Comparison of ENCODE assay signal across 22 cellular contexts in the genomic region with DNA sequence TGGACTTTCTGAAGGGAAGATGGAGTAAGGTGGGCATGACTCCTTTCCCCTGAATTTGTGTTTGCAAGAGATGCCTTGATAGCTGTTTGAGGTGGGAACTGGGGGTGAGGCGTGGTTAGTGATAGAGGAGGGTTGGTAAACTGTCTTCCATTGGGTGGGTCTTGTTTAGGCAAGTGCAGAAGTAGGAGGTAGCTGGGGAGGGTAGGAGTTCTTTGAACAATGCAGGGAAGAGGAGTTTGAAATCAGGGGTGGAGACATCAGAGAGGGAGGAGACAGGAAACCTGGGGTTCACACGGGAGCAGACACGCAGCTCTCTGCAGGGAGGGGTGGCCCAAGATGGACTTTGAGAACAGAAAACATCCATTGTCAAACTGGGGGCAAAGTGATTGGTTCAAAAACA.
DNase-seq lines count a peak whose midpoint lies in the region; ATAC-seq and TF ChIP-seq lines count a peak whose summit lies in the region.
"Had no signal": no experiment of that assay in that cellular context is flagged by ENCODE, and none has a peak within 500 bp of the region (broad histone marks: within the 10 kb centered on the region; RNA-seq: fewer than 3 reads in every experiment).

No MANE protein-coding gene starts in this region.

- no peaks in the 10 kb centered on the region for H3K9me3 ChIP-seq in Loucy (ENCODE audit: insufficient read depth, low read depth, low read length)
- H3K9me3 ChIP-seq: A549, BE2C had no signal

- H3K27me3 Mint-ChIP-seq in nephron (ENCODE audit: low read depth), result peaks cover 9% of the 10 kb centered on the region

- no peaks in the 10 kb centered on the region for H3K36me3 ChIP-seq in Loucy (ENCODE audit: insufficient read depth, low read length)
- H3K36me3 ChIP-seq: BE2C had no signal

- peak overlapping the region; percentile 44 for H2AFZ ChIP-seq in Loucy (ENCODE audit: low read length)
- H2AFZ ChIP-seq: GM23248 had no signal

- intact Hi-C loops in Right ventricle myocardium superior (cut with DNase I), result no loop called here

- H3K4me1 Mint-ChIP-seq in nephron, result peaks cover 47% of the 10 kb centered on the region
- H3K4me1 Mint-ChIP-seq in stimulated activated effector memory CD8-positive, alpha-beta T cell treated with anti-CD3 and anti-CD28 coated beads, Interleukin-12 subunit alpha, Interleukin-12 subunit beta, amount 100 ng/mL, for 72 hours, result no peaks in the 10 kb centered on the region
- H3K4me1 Mint-ChIP-seq: CD4-positive, alpha-beta memory T cell had no signal

- peak overlapping the region in 2 of 3 experiments; percentile 10 to 78 for H3K27ac Mint-ChIP-seq in nephron
- no peak overlapping the region for H3K27ac Mint-ChIP-seq in stimulated activated effector memory CD8-positive, alpha-beta T cell treated with anti-CD3 and anti-CD28 coated beads, Interleukin-12 subunit alpha, Interleukin-12 subunit beta, amount 100 ng/mL, for 72 hours
- H3K27ac Mint-ChIP-seq: CD4-positive, alpha-beta memory T cell; H9 had no signal

- peak; percentile 16 for ATAC-seq in stimulated activated effector memory CD8-positive, alpha-beta T cell treated with anti-CD3 and anti-CD28 coated beads, Interleukin-12 subunit alpha, Interleukin-12 subunit beta, amount 100 ng/mL, for 72 hours
- ATAC-seq in HG03175 (IDR thresholded peaks at IDR 0.05; ENCODE audit: unreplicated experiment) (no peak), Right ventricle myocardium superior (ENCODE audit: poor library complexity) (no peak)
- ATAC-seq: A549, HCT116 had no signal

- no peaks in the 10 kb centered on the region for H3K9me3 Mint-ChIP-seq in nephron
- no peaks in the 10 kb centered on the region for H3K9me3 Mint-ChIP-seq in stimulated activated effector memory CD8-positive, alpha-beta T cell treated with anti-CD3 and anti-CD28 coated beads, Interleukin-12 subunit alpha, Interleukin-12 subunit beta, amount 100 ng/mL, for 72 hours

- no peak overlapping the region for H3K4me2 ChIP-seq in Loucy (ENCODE audit: low read depth, low read length, poor library complexity, severe bottlenecking)
- H3K4me2 ChIP-seq: A549 had no signal

- no peaks in the 10 kb centered on the region for H3K79me2 ChIP-seq in Loucy (ENCODE audit: insufficient read depth, low read length)

- DNase-seq in Jurkat, Clone E6-1 (ENCODE audit: low read depth, low spot score), result peak; percentile 78
- DNase-seq in stimulated activated effector memory CD8-positive, alpha-beta T cell treated with anti-CD3 and anti-CD28 coated beads, Interleukin-12 subunit alpha, Interleukin-12 subunit beta, amount 100 ng/mL, for 72 hours (ENCODE audit: low spot score in 2 of 2), result no peak
- DNase-seq in globus pallidus (ENCODE audit: low spot score) (no peak), Right ventricle myocardium superior (no peak)
- DNase-seq: 8988T; ACHN; AML-193; BE2C; C1 segment of cervical spinal cord; Calu3; CD4-positive, alpha-beta memory T cell; COR-L47; DMS53; DMS79 treated with DMSO at 0.1 percent for 48 hours; GF-D8; GM23248; H9 had no signal

- H3K27me3 ChIP-seq in Loucy (ENCODE audit: insufficient read depth, low read length, poor library complexity, severe bottlenecking), result no peaks in the 10 kb centered on the region
- H3K27me3 ChIP-seq: BE2C had no signal

- no peaks in the 10 kb centered on the region for H3F3A ChIP-seq in Loucy (ENCODE audit: low read depth)

- no peak overlapping the region for H3K4me3 ChIP-seq in Jurkat, Clone E6-1 (ENCODE audit: low read length)
- H3K4me3 ChIP-seq in Loucy (ENCODE audit: low read length, poor library complexity, severe bottlenecking), result no peak overlapping the region
- H3K4me3 ChIP-seq: A549, GM23248 had no signal

- no peak overlapping the region for H3K9ac ChIP-seq in Loucy (ENCODE audit: low read depth, low read length, poor library complexity, severe bottlenecking)
- H3K9ac ChIP-seq: GM23248 had no signal

- H3K4me3 Mint-ChIP-seq in nephron, result no peak overlapping the region
- no peak overlapping the region for H3K4me3 Mint-ChIP-seq in stimulated activated effector memory CD8-positive, alpha-beta T cell treated with anti-CD3 and anti-CD28 coated beads, Interleukin-12 subunit alpha, Interleukin-12 subunit beta, amount 100 ng/mL, for 72 hours
- H3K4me3 Mint-ChIP-seq: CD4-positive, alpha-beta memory T cell; H9 had no signal

- H3K36me3 Mint-ChIP-seq in nephron (ENCODE audit: low read depth), result no peaks in the 10 kb centered on the region
- no peaks in the 10 kb centered on the region for H3K36me3 Mint-ChIP-seq in stimulated activated effector memory CD8-positive, alpha-beta T cell treated with anti-CD3 and anti-CD28 coated beads, Interleukin-12 subunit alpha, Interleukin-12 subunit beta, amount 100 ng/mL, for 72 hours
- H3K36me3 Mint-ChIP-seq: CD4-positive, alpha-beta memory T cell had no signal

- no peak for TF ChIP-seq CTCF in Loucy (conservative IDR thresholded peaks at IDR 0.05; ENCODE audit: low read length)
- TF ChIP-seq CTCF in nephron (IDR thresholded peaks at IDR 0.05; ENCODE audit: unreplicated experiment in 3 of 3), result no peak

- H4K20me1 ChIP-seq in Loucy (ENCODE audit: insufficient read depth, low read length, poor library complexity, severe bottlenecking), result no peaks in the 10 kb centered on the region

- H3K4me1 ChIP-seq in Loucy (ENCODE audit: insufficient read depth, low read length, poor library complexity, severe bottlenecking), result peaks cover 13% of the 10 kb centered on the region
- H3K4me1 ChIP-seq: A549, BE2C had no signal

- no peaks in the 10 kb centered on the region for H3K9me2 ChIP-seq in Loucy (replicated peaks; ENCODE audit: low read depth, low read length)
